ENCODE assay signal across 21 cellular contexts in the genomic region with DNA sequence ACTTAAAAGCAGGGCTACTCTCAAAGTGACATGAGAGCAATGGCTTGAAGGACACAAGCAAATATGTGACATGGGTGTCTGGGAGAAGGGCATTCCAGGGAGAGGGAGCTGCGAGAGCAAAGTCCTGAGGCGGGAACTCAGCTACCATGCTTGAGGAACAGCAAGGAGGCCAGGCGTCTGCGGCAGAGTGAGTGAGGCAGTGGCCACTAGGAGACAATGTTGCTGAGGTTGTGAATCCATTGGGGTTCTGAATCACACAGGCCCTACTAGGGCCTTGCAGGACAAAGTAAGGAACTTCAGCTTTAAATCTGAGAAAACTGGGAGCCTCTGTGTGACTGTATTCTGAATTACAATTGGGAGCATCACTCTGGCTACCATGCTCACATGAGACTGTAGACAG.
DNase-seq lines count a peak whose midpoint lies in the region; ATAC-seq, FAIRE-seq and TF ChIP-seq lines count a peak whose summit lies in the region.
"Had no signal": no experiment of that assay in that cellular context is flagged by ENCODE, and none has a peak within 500 bp of the region (broad histone marks: within the 10 kb centered on the region; RNA-seq: fewer than 3 reads in every experiment).

No MANE protein-coding gene starts in this region.

- no peak for TF ChIP-seq EP300 in H1 (IDR thresholded peaks at IDR 0.05; ENCODE audit: borderline replicate concordance in 1 of 2, low read depth in 2 of 2, low read length in 2 of 2)

- no peak overlapping the region for H3K56ac ChIP-seq in H1 (replicated peaks; ENCODE audit: insufficient read length, low read depth, low read length)

- TF ChIP-seq RAD21 in H1 (IDR thresholded peaks at IDR 0.05 in 1 of 2, conservative IDR thresholded peaks at IDR 0.05 in 1 of 2; ENCODE audit: low read depth in 2 of 2, low read length in 2 of 2): peak; percentile 78 to 87

- no peak for TF ChIP-seq POLR2A in H1 (IDR thresholded peaks at IDR 0.05; ENCODE audit: control extremely low read depth in 1 of 2, low read depth in 2 of 2, low read length in 2 of 2)

- intact Hi-C loops in left lung (cut with DNase I): no loop called here

- H2BK15ac ChIP-seq in H1 (ENCODE audit: low read length): no peak overlapping the region

- DNase-seq in D721Med (ENCODE audit: insufficient read length, low spot score): no peak
- DNase-seq in NT2/D1 (ENCODE audit: low read depth, low spot score): peak; percentile 66
- no peak for DNase-seq in H1 (ENCODE audit: low read depth in 1 of 2, low spot score in 2 of 2)
- no peak for DNase-seq in left lung
- DNase-seq in NCI-H1048 (lab: John Stamatoyannopoulos, UW): no peak
- no peak for DNase-seq in GM10266 (ENCODE audit: extremely low spot score)
- DNase-seq: activated CD8-positive, alpha-beta memory T cell treated with anti-CD3 and anti-CD28 coated beads, Interleukin-2, amount 10 ng/mL, durations not matched to agents 7 days and 5 days; activated naive CD4-positive, alpha-beta T cell treated with Interleukin-2 at 50 U/mL for 16 hours; COR-L47; GF-D8; head of caudate nucleus; left ventricle myocardium superior; naive thymus-derived CD4-positive, alpha-beta T cell; NCI-H187; NCI-H524; PC-9; tibial artery had no signal

- H3K23ac ChIP-seq in H1 (ENCODE audit: insufficient read length): no peak overlapping the region

- no peaks in the 10 kb centered on the region for H3K23me2 ChIP-seq in H1 (ENCODE audit: low read depth, low read length)

- no peak overlapping the region for H2BK5ac ChIP-seq in H1 (ENCODE audit: low read depth, low read length)

- no peak overlapping the region for H4K8ac ChIP-seq in H1 (ENCODE audit: extremely low read depth, insufficient read depth, low read length)

- no peak overlapping the region for H2BK20ac ChIP-seq in H1 (ENCODE audit: low read length)

- no peaks in the 10 kb centered on the region for H3K79me1 ChIP-seq in H1 (ENCODE audit: low read depth, low read length)

- H3K4ac ChIP-seq in H1 (replicated peaks; ENCODE audit: insufficient read length, low read depth, low read length): no peak overlapping the region

- no peak overlapping the region for H3K27ac ChIP-seq in H1 (ENCODE audit: low read depth, low read length)
- no peak overlapping the region for H3K27ac ChIP-seq in left lung
- H3K27ac ChIP-seq: PC-9, tibial artery had no signal

- H4K20me1 ChIP-seq in H1 (replicated peaks in 1 of 2; ENCODE audit: control insufficient read depth in 1 of 2, insufficient read depth in 2 of 2, low read length in 2 of 2): no peaks in the 10 kb centered on the region

- H3K4me3 ChIP-seq in NT2/D1 (ENCODE audit: insufficient read length, low read depth): no peak overlapping the region
- H3K4me3 ChIP-seq in H1 (ENCODE audit: extremely low read depth in 1 of 4, insufficient read depth in 2 of 4, low read depth in 3 of 4, low read length in 4 of 4): no peak overlapping the region
- no peak overlapping the region for H3K4me3 ChIP-seq in left lung
- H3K4me3 ChIP-seq: PC-9, tibial artery had no signal

- H3K36me3 ChIP-seq in NT2/D1 (ENCODE audit: insufficient read depth, insufficient read length, low read length) (no peaks in the 10 kb centered on the region), H1 (ENCODE audit: control insufficient read depth in 2 of 4, insufficient read depth in 4 of 4, low read length in 3 of 4) (no peaks in the 10 kb centered on the region), left lung (no peaks in the 10 kb centered on the region)
- H3K36me3 ChIP-seq: tibial artery had no signal

- no peak overlapping the region for H2BK120ac ChIP-seq in H1 (replicated peaks; ENCODE audit: low read depth, low read length)

- H3K4me1 ChIP-seq in NT2/D1 (ENCODE audit: insufficient read depth, insufficient read length) (peaks cover 4% of the 10 kb centered on the region), H1 (replicated peaks in 1 of 4; ENCODE audit: control insufficient read depth in 3 of 4, insufficient read depth in 4 of 4, low read length in 3 of 4) (peaks cover 0 to 3% (median 0%) of the 10 kb centered on the region in 4 experiments; a peak in 2 of 7 replicates), left lung (peaks cover 4 to 6% of the 10 kb centered on the region in 2 donors)
- H3K4me1 ChIP-seq: tibial artery had no signal

- ATAC-seq in left lung (peak; percentile 37), HG03095 (IDR thresholded peaks at IDR 0.05; ENCODE audit: unreplicated experiment) (no peak)
- ATAC-seq in activated T-helper 17 cell treated with anti-CD3 and anti-CD28 coated beads, Interleukin-2, amount 50 U/mL, for 72 hours (replicated peaks): no peak
- ATAC-seq: activated CD4-positive, CD25-positive, alpha-beta regulatory T cell treated with anti-CD3 and anti-CD28 coated beads, Interleukin-2, amount 50 U/mL, for 24 hours; activated CD8-positive, alpha-beta memory T cell treated with anti-CD3 and anti-CD28 coated beads, Interleukin-2, amount 10 ng/mL, durations not matched to agents 7 days and 5 days; naive thymus-derived CD4-positive, alpha-beta T cell had no signal

- peaks cover 7% of the 10 kb centered on the region for H3K27me3 Mint-ChIP-seq in activated T-helper 17 cell treated with anti-CD3 and anti-CD28 coated beads, Interleukin-2, amount 50 U/mL, for 72 hours
- H3K27me3 Mint-ChIP-seq: activated CD8-positive, alpha-beta memory T cell treated with anti-CD3 and anti-CD28 coated beads, Interleukin-2, amount 10 ng/mL, durations not matched to agents 7 days and 5 days had no signal

- H3K27me3 ChIP-seq in NT2/D1 (ENCODE audit: insufficient read depth, insufficient read length) (no peaks in the 10 kb centered on the region), H1 (replicated peaks in 1 of 4; ENCODE audit: control insufficient read depth in 3 of 4, extremely low read depth in 1 of 4, insufficient read depth in 3 of 4, low read length in 3 of 4) (no peaks in the 10 kb centered on the region), left lung (no peaks in the 10 kb centered on the region)
- H3K27me3 ChIP-seq: tibial artery had no signal

- H3K4me1 Mint-ChIP-seq in activated T-helper 17 cell treated with anti-CD3 and anti-CD28 coated beads, Interleukin-2, amount 50 U/mL, for 72 hours: no peaks in the 10 kb centered on the region
- H3K4me1 Mint-ChIP-seq: activated CD8-positive, alpha-beta memory T cell treated with anti-CD3 and anti-CD28 coated beads, Interleukin-2, amount 10 ng/mL, durations not matched to agents 7 days and 5 days; naive thymus-derived CD4-positive, alpha-beta T cell had no signal

- H4K5ac ChIP-seq in H1 (ENCODE audit: insufficient read length, low read depth, low read length): no peak overlapping the region

- H3K14ac ChIP-seq in H1 (ENCODE audit: insufficient read length): no peak overlapping the region

- H3K79me2 ChIP-seq in H1 (ENCODE audit: control insufficient read depth in 1 of 2, insufficient read depth in 2 of 2, low read length in 2 of 2): no peaks in the 10 kb centered on the region

- H3K9me3 ChIP-seq in NT2/D1 (ENCODE audit: insufficient read depth, low read length) (no peaks in the 10 kb centered on the region), H1 (ENCODE audit: insufficient read depth in 2 of 2, low read depth in 1 of 2, low read length in 1 of 2) (no peaks in the 10 kb centered on the region), left lung (no peaks in the 10 kb centered on the region)
- H3K9me3 ChIP-seq: tibial artery had no signal

- H4K91ac ChIP-seq in H1 (replicated peaks; ENCODE audit: insufficient read length, low read length): no peak overlapping the region

- no peaks in the 10 kb centered on the region for H3K9me3 Mint-ChIP-seq in activated T-helper 17 cell treated with anti-CD3 and anti-CD28 coated beads, Interleukin-2, amount 50 U/mL, for 72 hours
- H3K9me3 Mint-ChIP-seq: naive thymus-derived CD4-positive, alpha-beta T cell had no signal

- FAIRE-seq in D721Med (lab: Jason Lieb, UNC) (no peak), H1 (lab: Jason Lieb, UNC) (peak; percentile 85)
- FAIRE-seq: endometrium had no signal

- H2AK5ac ChIP-seq in H1 (ENCODE audit: low read depth, low read length): no peak overlapping the region

- WGBS in H1 (ENCODE audit: extremely low coverage in 1 of 2, insufficient coverage in 1 of 2, insufficient read length in 1 of 2, insufficient replicate concordance in 2 of 2, low coverage in 1 of 2, low lambda C conversion rate in 2 of 2, missing lambda C conversion rate in 1 of 2), 2 experiments: 68% methylated on average over 4 of the region's 4 CpGs; no CpG with 5 or more reads in 1 of the 2 experiments

- no peak overlapping the region for H3K18ac ChIP-seq in H1 (ENCODE audit: extremely low read depth, low read length)

- POLR2A ChIA-PET in H1 (lab: Charles Lee; ENCODE audit: partially characterized antibody): interaction anchor here (0.9 kb wide), 1 partner anchor 10 kb away, joined by 3 read pairs; no protein-coding TSS in a partner anchor

- H3K9ac ChIP-seq in NT2/D1 (ENCODE audit: insufficient read length, low read depth): no peak overlapping the region
- H3K9ac ChIP-seq in H1 (replicated peaks in 1 of 4; ENCODE audit: extremely low read depth in 1 of 4, low read depth in 3 of 4, low read length in 3 of 4): no peak overlapping the region

- CTCF ChIA-PET in H1 (lab: Charles Lee; ENCODE audit: partially characterized antibody): interaction anchor here (0.6 to 4.5 kb wide), 36 partner anchors 10 to 289 kb away, joined by 3 to 24 read pairs (median 4); no protein-coding TSS in a partner anchor

- no peak overlapping the region for H3K4me3 Mint-ChIP-seq in activated T-helper 17 cell treated with anti-CD3 and anti-CD28 coated beads, Interleukin-2, amount 50 U/mL, for 72 hours
- H3K4me3 Mint-ChIP-seq: activated CD8-positive, alpha-beta memory T cell treated with anti-CD3 and anti-CD28 coated beads, Interleukin-2, amount 10 ng/mL, durations not matched to agents 7 days and 5 days; naive thymus-derived CD4-positive, alpha-beta T cell had no signal

- 0 out of 2 replicates have a peak overlapping the region, but pooled peaks have one; percentile 32 for H2BK12ac ChIP-seq in H1 (ENCODE audit: low read depth, low read length)

- H3K4me2 ChIP-seq in H1 (ENCODE audit: insufficient read depth in 1 of 2, low read depth in 2 of 2, low read length in 2 of 2): no peak overlapping the region
- H3K4me2 ChIP-seq: PC-9 had no signal

- no peaks in the 10 kb centered on the region for H3K36me3 Mint-ChIP-seq in activated T-helper 17 cell treated with anti-CD3 and anti-CD28 coated beads, Interleukin-2, amount 50 U/mL, for 72 hours (ENCODE audit: low read depth)
- H3K36me3 Mint-ChIP-seq: activated CD8-positive, alpha-beta memory T cell treated with anti-CD3 and anti-CD28 coated beads, Interleukin-2, amount 10 ng/mL, durations not matched to agents 7 days and 5 days; naive thymus-derived CD4-positive, alpha-beta T cell had no signal

- TF ChIP-seq CTCF in D721Med (IDR thresholded peaks at IDR 0.05; ENCODE audit: insufficient read depth, missing control alignments) (peak; percentile 10), H1 (IDR thresholded peaks at IDR 0.05; ENCODE audit: control extremely low read depth in 1 of 3, insufficient read depth in 1 of 3, low read depth in 1 of 3, low read length in 3 of 3) (peak; percentile 77 to 91 (median 85)), left lung (IDR thresholded peaks at IDR 0.05) (no peak), GM10266 (IDR thresholded peaks at IDR 0.05; ENCODE audit: control insufficient read depth, insufficient read depth, low read depth, missing control alignments) (no peak)

- no peak overlapping the region for H3K27ac Mint-ChIP-seq in activated T-helper 17 cell treated with anti-CD3 and anti-CD28 coated beads, Interleukin-2, amount 50 U/mL, for 72 hours
- H3K27ac Mint-ChIP-seq: activated CD8-positive, alpha-beta memory T cell treated with anti-CD3 and anti-CD28 coated beads, Interleukin-2, amount 10 ng/mL, durations not matched to agents 7 days and 5 days had no signal

- H2AFZ ChIP-seq in H1 (ENCODE audit: low read length): 0 out of 2 replicates have a peak overlapping the region, but pooled peaks have one; percentile 4
- H2AFZ ChIP-seq: PC-9 had no signal

Comparison
In these comparisons a context has a peak if more than half of its experiments do, and no peak if none do; other contexts are left out.
1. CTCF ChIP-seq: peak in D721Med (single experiment) and H1 (3 of 3); none in left lung (0 of 2) and GM10266 (single experiment).